In genomic region chr4:67035501-67035900, GRCh38 we compare ENCODE assay signal across 13 cellular contexts.
DNase-seq lines count a peak whose midpoint lies in the region; ATAC-seq, FAIRE-seq and TF ChIP-seq lines count a peak whose summit lies in the region.
"Had no signal": no experiment of that assay in that cellular context is flagged by ENCODE, and none has a peak within 500 bp of the region (broad histone marks: within the 10 kb centered on the region; RNA-seq: fewer than 3 reads in every experiment).

No MANE protein-coding gene starts in this region.

- CTCF ChIA-PET in HepG2 (lab: Yijun Ruan, JAX; ENCODE audit: low intra/inter-chr PET ratio, low total read pairs), result no interaction called here

- no peak for FAIRE-seq in astrocyte (lab: Jason Lieb, UNC)
- FAIRE-seq in HepG2 (lab: Jason Lieb, UNC), result no peak

- intact Hi-C loops in HepG2 (cut with micrococcal nuclease; ENCODE audit: unreplicated experiment), result no loop called here

- ATAC-seq in HepG2 (no peak), GM21576 (IDR thresholded peaks at IDR 0.05; ENCODE audit: unreplicated experiment) (no peak), GM19023 (IDR thresholded peaks at IDR 0.05; ENCODE audit: unreplicated experiment) (no peak)
- no peak for ATAC-seq in activated naive CD8-positive, alpha-beta T cell treated with anti-CD3 and anti-CD28 coated beads, Interleukin-2, amount 50 U/mL, for 24 hours
- ATAC-seq: HCT116 had no signal

- H3K27me3 ChIP-seq in astrocyte (ENCODE audit: insufficient read depth, low read length), result no peaks in the 10 kb centered on the region
- H3K27me3 ChIP-seq in HepG2 (ENCODE audit: control insufficient read depth in 1 of 2, insufficient read depth in 2 of 2, low read length in 2 of 2), result no peaks in the 10 kb centered on the region
- H3K27me3 ChIP-seq: BLaER1 treated with 17β-estradiol and CSF1 and Interleukin-3, amounts not matched to agents 10 nM and 100 nM had no signal

- H3K9ac ChIP-seq in astrocyte (ENCODE audit: low read length) (no peak overlapping the region), HepG2 (ENCODE audit: insufficient read depth, low read depth, low read length) (no peak overlapping the region)
- H3K9ac ChIP-seq: BLaER1 treated with 17β-estradiol and CSF1 and Interleukin-3, amounts not matched to agents 10 nM and 100 nM had no signal

- H3K4me3 ChIP-seq in astrocyte (ENCODE audit: insufficient read depth, low read depth, low read length) (no peak overlapping the region), HepG2 (replicated peaks in 1 of 3; ENCODE audit: insufficient read depth in 1 of 3, low read depth in 2 of 3, low read length in 3 of 3) (no peak overlapping the region)
- H3K4me3 ChIP-seq: BLaER1 treated with 17β-estradiol and CSF1 and Interleukin-3, amounts not matched to agents 10 nM and 100 nM had no signal

- H3K27me3 Mint-ChIP-seq in astrocyte (ENCODE audit: low read depth, unreplicated experiment), result no peaks in the 10 kb centered on the region
- H3K27me3 Mint-ChIP-seq in activated naive CD8-positive, alpha-beta T cell treated with anti-CD3 and anti-CD28 coated beads, Interleukin-2, amount 50 U/mL, for 24 hours, result no peaks in the 10 kb centered on the region
- H3K27me3 Mint-ChIP-seq: activated CD4-positive, alpha-beta memory T cell treated with anti-CD3 and anti-CD28 coated beads, Interleukin-2, amount 10 ng/mL, durations not matched to agents 7 days and 5 days; activated naive CD4-positive, alpha-beta T cell treated with anti-CD3 and anti-CD28 coated beads, Interleukin-2, amount 10 ng/mL, durations not matched to agents 7 days and 5 days had no signal

- DNase-seq in DMS53 treated with DMSO at 0.1 percent for 48 hours (lab: John Stamatoyannopoulos, UW; ENCODE audit: unreplicated experiment) (peak; percentile 62), NCI-H2029 treated with DMSO at 0.1 percent for 48 hours (lab: John Stamatoyannopoulos, UW) (peak; percentile 51), astrocyte (ENCODE audit: low read depth) (peak; percentile 77), HepG2 (ENCODE audit: low spot score) (peak; percentile 20), CD1c-positive myeloid dendritic cell (ENCODE audit: extremely low spot score) (no peak)
- DNase-seq in activated naive CD8-positive, alpha-beta T cell treated with anti-CD3 and anti-CD28 coated beads, Interleukin-2, amount 50 U/mL, for 24 hours, result no peak
- DNase-seq: activated CD4-positive, alpha-beta memory T cell treated with anti-CD3 and anti-CD28 coated beads, Interleukin-2, amount 10 ng/mL, durations not matched to agents 7 days and 5 days; activated naive CD4-positive, alpha-beta T cell treated with anti-CD3 and anti-CD28 coated beads, Interleukin-2, amount 10 ng/mL, durations not matched to agents 7 days and 5 days; KG1 had no signal

- no TSS peak for BruUV-seq in HepG2 (replicated peaks; lab: Mats Ljungman, UMichigan)

- peaks cover 12% of the 10 kb centered on the region for H3K4me1 ChIP-seq in astrocyte (ENCODE audit: insufficient read depth, low read length)
- H3K4me1 ChIP-seq in HepG2 (ENCODE audit: insufficient read depth, low read length), result no peaks in the 10 kb centered on the region

- H3K36me3 ChIP-seq in astrocyte (ENCODE audit: insufficient read depth, low read length), result no peaks in the 10 kb centered on the region
- no peaks in the 10 kb centered on the region for H3K36me3 ChIP-seq in HepG2 (replicated peaks in 1 of 2; ENCODE audit: control insufficient read depth in 1 of 2, insufficient read depth in 2 of 2, low read length in 2 of 2)
- H3K36me3 ChIP-seq: BLaER1 treated with 17β-estradiol and CSF1 and Interleukin-3, amounts not matched to agents 10 nM and 100 nM had no signal

- H3K27ac Mint-ChIP-seq in astrocyte (ENCODE audit: unreplicated experiment), result peak overlapping the region; percentile 28
- no peak overlapping the region for H3K27ac Mint-ChIP-seq in activated naive CD8-positive, alpha-beta T cell treated with anti-CD3 and anti-CD28 coated beads, Interleukin-2, amount 50 U/mL, for 24 hours
- H3K27ac Mint-ChIP-seq: activated CD4-positive, alpha-beta memory T cell treated with anti-CD3 and anti-CD28 coated beads, Interleukin-2, amount 10 ng/mL, durations not matched to agents 7 days and 5 days; activated naive CD4-positive, alpha-beta T cell treated with anti-CD3 and anti-CD28 coated beads, Interleukin-2, amount 10 ng/mL, durations not matched to agents 7 days and 5 days had no signal

- TF ChIP-seq EP300 in HepG2 (IDR thresholded peaks at IDR 0.05; ENCODE audit: low read depth in 2 of 2, low read length in 2 of 2) (no peak), HepG2 (CRISPR knock-in tag; IDR thresholded peaks at IDR 0.05; ENCODE audit: borderline replicate concordance) (no peak)

- no peak overlapping the region for H3K4me3 Mint-ChIP-seq in astrocyte (ENCODE audit: unreplicated experiment)
- H3K4me3 Mint-ChIP-seq in activated naive CD8-positive, alpha-beta T cell treated with anti-CD3 and anti-CD28 coated beads, Interleukin-2, amount 50 U/mL, for 24 hours, result no peak overlapping the region
- H3K4me3 Mint-ChIP-seq: activated CD4-positive, alpha-beta memory T cell treated with anti-CD3 and anti-CD28 coated beads, Interleukin-2, amount 10 ng/mL, durations not matched to agents 7 days and 5 days; activated naive CD4-positive, alpha-beta T cell treated with anti-CD3 and anti-CD28 coated beads, Interleukin-2, amount 10 ng/mL, durations not matched to agents 7 days and 5 days had no signal

- no peak for TF ChIP-seq RAD21 in HepG2 (CRISPR knock-in tag; IDR thresholded peaks at IDR 0.05)

- H2AFZ ChIP-seq in astrocyte (ENCODE audit: low read depth, low read length), result no peak overlapping the region
- H2AFZ ChIP-seq in HepG2 (ENCODE audit: low read length), result no peak overlapping the region

- peak overlapping the region; percentile 41 for H3K4me2 ChIP-seq in astrocyte (ENCODE audit: low read length)
- H3K4me2 ChIP-seq in HepG2 (ENCODE audit: low read depth, low read length), result no peak overlapping the region

- no peak for TF ChIP-seq POLR2A in HepG2 (IDR thresholded peaks at IDR 0.05; ENCODE audit: insufficient read depth in 1 of 2, low read depth in 2 of 2, low read length in 2 of 2)

- peaks cover 2% of the 10 kb centered on the region for H3K36me3 Mint-ChIP-seq in astrocyte (ENCODE audit: low read depth, unreplicated experiment)
- H3K36me3 Mint-ChIP-seq in activated naive CD8-positive, alpha-beta T cell treated with anti-CD3 and anti-CD28 coated beads, Interleukin-2, amount 50 U/mL, for 24 hours (ENCODE audit: low read depth), result no peaks in the 10 kb centered on the region
- H3K36me3 Mint-ChIP-seq: activated naive CD4-positive, alpha-beta T cell treated with anti-CD3 and anti-CD28 coated beads, Interleukin-2, amount 10 ng/mL, durations not matched to agents 7 days and 5 days had no signal

- H3K9me3 Mint-ChIP-seq in astrocyte (ENCODE audit: unreplicated experiment), result peaks cover 10% of the 10 kb centered on the region
- H3K9me3 Mint-ChIP-seq in activated naive CD8-positive, alpha-beta T cell treated with anti-CD3 and anti-CD28 coated beads, Interleukin-2, amount 50 U/mL, for 24 hours, result peaks cover 7% of the 10 kb centered on the region

- TF ChIP-seq CTCF in astrocyte (IDR thresholded peaks at IDR 0.05; ENCODE audit: insufficient read depth, low read depth, low read length), result no peak
- no peak for TF ChIP-seq CTCF in HepG2 (CRISPR knock-in tag; IDR thresholded peaks at IDR 0.05)

- H3K27ac ChIP-seq in astrocyte (ENCODE audit: low read depth, low read length) (no peak overlapping the region), HepG2 (ENCODE audit: extremely low read length, insufficient read depth, low read length) (no peak overlapping the region)

- H3K79me2 ChIP-seq in astrocyte (ENCODE audit: insufficient read depth, low read length) (no peaks in the 10 kb centered on the region), HepG2 (ENCODE audit: insufficient read depth, low read length) (no peaks in the 10 kb centered on the region)

- in situ Hi-C loops in HepG2 (cut with HindIII; ENCODE audit: extremely low pct_ligation_motif_present, low pct_unique_long_range_greater_than_20kb), result no loop called here

- 6% methylated on average over 2 of the region's 2 CpGs for whole genome bisulfite sequencing in HepG2 (ENCODE audit: low lambda C conversion rate)

- peaks cover 13% of the 10 kb centered on the region for H3K4me1 Mint-ChIP-seq in astrocyte (ENCODE audit: low read depth, unreplicated experiment)
- no peaks in the 10 kb centered on the region for H3K4me1 Mint-ChIP-seq in activated naive CD8-positive, alpha-beta T cell treated with anti-CD3 and anti-CD28 coated beads, Interleukin-2, amount 50 U/mL, for 24 hours
- H3K4me1 Mint-ChIP-seq: activated CD4-positive, alpha-beta memory T cell treated with anti-CD3 and anti-CD28 coated beads, Interleukin-2, amount 10 ng/mL, durations not matched to agents 7 days and 5 days; activated naive CD4-positive, alpha-beta T cell treated with anti-CD3 and anti-CD28 coated beads, Interleukin-2, amount 10 ng/mL, durations not matched to agents 7 days and 5 days had no signal

- H4K20me1 ChIP-seq in astrocyte (ENCODE audit: insufficient read depth, low read length) (no peaks in the 10 kb centered on the region), HepG2 (ENCODE audit: insufficient read depth, low read length) (no peaks in the 10 kb centered on the region)
- H4K20me1 ChIP-seq: BLaER1 treated with 17β-estradiol and CSF1 and Interleukin-3, amounts not matched to agents 10 nM and 100 nM had no signal

- POLR2A ChIA-PET in HepG2 (lab: Yijun Ruan, JAX), result no interaction called here

- no peaks in the 10 kb centered on the region for H3K9me3 ChIP-seq in astrocyte (ENCODE audit: insufficient read depth, low read depth, low read length)
- H3K9me3 ChIP-seq in HepG2 (ENCODE audit: low read length), result peaks cover 8% of the 10 kb centered on the region; the same call in 1 of the 2 replicates

TF ChIP-seq in HepG2, 621 proteins besides CTCF, POLR2A, EP300 and RAD21 (continues in another document):
- TF ChIP-seq PCBP2 (optimal IDR thresholded peaks at IDR 0.05; ENCODE audit: low read depth, low read length, poor library complexity, severe bottlenecking) (no peak), ZSCAN21 (CRISPR knock-in tag; IDR thresholded peaks at IDR 0.05; ENCODE audit: borderline replicate concordance) (no peak), NCOR1 (IDR thresholded peaks at IDR 0.05; ENCODE audit: borderline replicate concordance, low read length) (no peak), BCL6 (CRISPR knock-in tag; IDR thresholded peaks at IDR 0.05) (no peak)

Comparison
In these comparisons a context has a peak if more than half of its experiments do, and no peak if none do; other contexts are left out.
1. DNase-seq: peak in DMS53 treated with DMSO at 0.1 percent for 48 hours (single experiment), NCI-H2029 treated with DMSO at 0.1 percent for 48 hours (single experiment), astrocyte (single experiment) and HepG2 (single experiment); none in activated naive CD8-positive, alpha-beta T cell treated with anti-CD3 and anti-CD28 coated beads, Interleukin-2, amount 50 U/mL, for 24 hours (single experiment) and CD1c-positive myeloid dendritic cell (single experiment).